25 cellular contexts compared by ENCODE assay signal in genomic region chr17:79425686-79426085, GRCh38.
DNase-seq lines count a peak whose midpoint lies in the region; ATAC-seq, FAIRE-seq and TF ChIP-seq lines count a peak whose summit lies in the region.
"Had no signal": no experiment of that assay in that cellular context is flagged by ENCODE, and none has a peak within 500 bp of the region (broad histone marks: within the 10 kb centered on the region; RNA-seq: fewer than 3 reads in every experiment).

No MANE protein-coding gene starts in this region.

- no peaks in the 10 kb centered on the region; a peak in 1 of 5 replicates for H3K9me3 Mint-ChIP-seq in H9
- no peaks in the 10 kb centered on the region for H3K9me3 Mint-ChIP-seq in stimulated activated effector memory CD8-positive, alpha-beta T cell treated with anti-CD3 and anti-CD28 coated beads, Interleukin-12 subunit alpha, Interleukin-12 subunit beta, amount 100 ng/mL, for 72 hours
- H3K9me3 Mint-ChIP-seq: CD4-positive, CD25-positive, alpha-beta regulatory T cell; CD8-positive, alpha-beta memory T cell had no signal

- H3K4me1 ChIP-seq in H9 (ENCODE audit: insufficient read depth, low read length), result no peaks in the 10 kb centered on the region
- no peaks in the 10 kb centered on the region for H3K4me1 ChIP-seq in kidney (ENCODE audit: control insufficient read depth in 1 of 2, insufficient read depth in 1 of 2, low read depth in 1 of 2, low read length in 2 of 2)
- H3K4me1 ChIP-seq: BE2C had no signal

- H4K91ac ChIP-seq in H9 (ENCODE audit: insufficient read length, low read depth, low read length), result no peak overlapping the region

- FAIRE-seq in kidney (lab: Jason Lieb, UNC), result no peak
- FAIRE-seq: A549, D721Med, GM12891, GM18507 had no signal

- TF ChIP-seq CTCF in H9 (conservative IDR thresholded peaks at IDR 0.05), result no peak
- TF ChIP-seq CTCF in kidney (IDR thresholded peaks at IDR 0.05; ENCODE audit: borderline replicate concordance, extremely low read depth, insufficient read depth), result no peak

- no peak overlapping the region; a peak in 1 of 5 replicates for H3K4me3 Mint-ChIP-seq in H9
- no peak overlapping the region for H3K4me3 Mint-ChIP-seq in stimulated activated effector memory CD8-positive, alpha-beta T cell treated with anti-CD3 and anti-CD28 coated beads, Interleukin-12 subunit alpha, Interleukin-12 subunit beta, amount 100 ng/mL, for 72 hours
- H3K4me3 Mint-ChIP-seq: CD8-positive, alpha-beta memory T cell had no signal

- H3K36me3 Mint-ChIP-seq in H9 (ENCODE audit: insufficient read depth in 1 of 3, low read depth in 3 of 3), result no peaks in the 10 kb centered on the region; a peak in 2 of 7 replicates
- H3K36me3 Mint-ChIP-seq in stimulated activated effector memory CD8-positive, alpha-beta T cell treated with anti-CD3 and anti-CD28 coated beads, Interleukin-12 subunit alpha, Interleukin-12 subunit beta, amount 100 ng/mL, for 72 hours, result no peaks in the 10 kb centered on the region
- H3K36me3 Mint-ChIP-seq: CD4-positive, CD25-positive, alpha-beta regulatory T cell; CD8-positive, alpha-beta memory T cell had no signal

- H3K79me1 ChIP-seq in H9 (ENCODE audit: insufficient read depth, low read depth, low read length, poor library complexity, severe bottlenecking), result no peaks in the 10 kb centered on the region

- H3K27ac Mint-ChIP-seq in H9, result 0 out of 7 replicates have a peak overlapping the region, but pooled peaks of 1 of the 3 experiments have one; percentile 64
- H3K27ac Mint-ChIP-seq in stimulated activated effector memory CD8-positive, alpha-beta T cell treated with anti-CD3 and anti-CD28 coated beads, Interleukin-12 subunit alpha, Interleukin-12 subunit beta, amount 100 ng/mL, for 72 hours, result peak overlapping the region; percentile 72
- H3K27ac Mint-ChIP-seq: CD4-positive, CD25-positive, alpha-beta regulatory T cell; CD8-positive, alpha-beta memory T cell had no signal

- H3K56ac ChIP-seq in H9 (ENCODE audit: insufficient read length, low read depth, low read length), result no peak overlapping the region

- H3K27me3 ChIP-seq in H9 (ENCODE audit: insufficient read depth, low read length), result no peaks in the 10 kb centered on the region

- H2AFZ ChIP-seq in H9 (ENCODE audit: low read length), result no peak overlapping the region

- H3K4me2 ChIP-seq in H9 (ENCODE audit: insufficient read depth, insufficient read length, low read length), result no peak overlapping the region

- H3K27ac ChIP-seq in H9 (ENCODE audit: insufficient read length, low read depth, low read length) (no peak overlapping the region), kidney (ENCODE audit: low read depth in 2 of 2, low read length in 2 of 2) (no peak overlapping the region)
- H3K27ac ChIP-seq: C4-2B had no signal

- ATAC-seq in Right ventricle myocardium inferior, result no peak
- no peak for ATAC-seq in stimulated activated effector memory CD8-positive, alpha-beta T cell treated with anti-CD3 and anti-CD28 coated beads, Interleukin-12 subunit alpha, Interleukin-12 subunit beta, amount 100 ng/mL, for 72 hours
- ATAC-seq: A549, HCT116 had no signal

- H4K5ac ChIP-seq in H9 (ENCODE audit: insufficient read length, low read depth, low read length), result no peak overlapping the region

- no peak overlapping the region for H3K4ac ChIP-seq in H9 (ENCODE audit: low read depth, low read length)

- no peak overlapping the region for H3K9ac ChIP-seq in H9 (ENCODE audit: extremely low read depth, insufficient read length, low read length)
- no peak overlapping the region for H3K9ac ChIP-seq in kidney (ENCODE audit: low read length in 2 of 2)

- no peaks in the 10 kb centered on the region for H3K23me2 ChIP-seq in H9 (ENCODE audit: insufficient read length, low read depth, low read length, poor library complexity, severe bottlenecking)

- H3K79me2 ChIP-seq in H9 (ENCODE audit: insufficient read depth, low read length), result no peaks in the 10 kb centered on the region

- H2AK5ac ChIP-seq in H9 (ENCODE audit: insufficient read length, low read length), result no peak overlapping the region

- H3K23ac ChIP-seq in H9 (ENCODE audit: insufficient read length, low read depth, low read length), result no peak overlapping the region

- no peak overlapping the region for H2BK120ac ChIP-seq in H9 (ENCODE audit: low read depth, low read length, poor library complexity, severe bottlenecking)

- H3K18ac ChIP-seq in H9 (ENCODE audit: insufficient read length, low read depth, low read length), result no peak overlapping the region

- no peaks in the 10 kb centered on the region for H4K20me1 ChIP-seq in H9 (ENCODE audit: control insufficient read depth, insufficient read depth, insufficient read length)

- DNase-seq in Right ventricle myocardium inferior (ENCODE audit: missing footprints) (peak; percentile 58), cardiac septum (ENCODE audit: low spot score) (no peak), H9 (no peak), kidney (peak; percentile 61), EL (no peak), RPMI8226 (no peak)
- DNase-seq in stimulated activated effector memory CD8-positive, alpha-beta T cell treated with anti-CD3 and anti-CD28 coated beads, Interleukin-12 subunit alpha, Interleukin-12 subunit beta, amount 100 ng/mL, for 72 hours (ENCODE audit: low spot score in 2 of 2), result no peak
- no peak for DNase-seq in stimulated activated naive CD4-positive, alpha-beta T cell (lab: John Stamatoyannopoulos, UW)
- DNase-seq: 8988T; ACHN; AML-193; BE2C; CD4-positive, CD25-positive, alpha-beta regulatory T cell; CD8-positive, alpha-beta memory T cell; DMS 273 treated with DMSO at 0.1 percent for 48 hours; DMS79; GF-D8; GOT3; H7 had no signal

- H4K8ac ChIP-seq in H9 (replicated peaks; ENCODE audit: insufficient read length, low read depth, low read length), result no peak overlapping the region

- no peak overlapping the region for H3T11ph ChIP-seq in H9 (ENCODE audit: low read length)

- WGBS in H9 (ENCODE audit: extremely low coverage, insufficient read length, low lambda C conversion rate), result no CpG with 5 or more reads among the region's 14 CpGs

- peaks cover 2 to 15% of the 10 kb centered on the region in 2 experiments; a peak in 3 of 4 replicates for H3K4me1 Mint-ChIP-seq in H9
- H3K4me1 Mint-ChIP-seq in stimulated activated effector memory CD8-positive, alpha-beta T cell treated with anti-CD3 and anti-CD28 coated beads, Interleukin-12 subunit alpha, Interleukin-12 subunit beta, amount 100 ng/mL, for 72 hours, result no peaks in the 10 kb centered on the region
- H3K4me1 Mint-ChIP-seq: CD4-positive, CD25-positive, alpha-beta regulatory T cell; CD8-positive, alpha-beta memory T cell had no signal

- H2BK5ac ChIP-seq in H9 (ENCODE audit: insufficient read length, low read length), result no peak overlapping the region

- no peaks in the 10 kb centered on the region for H3K36me3 ChIP-seq in kidney (ENCODE audit: control insufficient read depth in 1 of 2, insufficient read depth in 2 of 2, low read length in 2 of 2)
- H3K36me3 ChIP-seq: BE2C had no signal

- H3K27me3 Mint-ChIP-seq in H9 (ENCODE audit: low read depth), result peaks cover 6% of the 10 kb centered on the region

- H3K4me3 ChIP-seq in kidney (ENCODE audit: low read length in 2 of 2), result no peak overlapping the region
- H3K4me3 ChIP-seq: A549 had no signal

- no peak overlapping the region for H2BK15ac ChIP-seq in H9 (ENCODE audit: low read depth, low read length)

- H2BK12ac ChIP-seq in H9 (ENCODE audit: insufficient read length, low read depth, low read length), result no peak overlapping the region

- H3K14ac ChIP-seq in H9 (ENCODE audit: insufficient read depth, low read length), result peak overlapping the region; percentile 42; the same call in 1 of the 2 replicates

- H2BK20ac ChIP-seq in H9 (ENCODE audit: low read depth, low read length, poor library complexity, severe bottlenecking), result no peak overlapping the region

- intact Hi-C loops in Right ventricle myocardium inferior (cut with DNase I) (no loop called here), cardiac septum (cut with DNase I) (no loop called here), kidney (cut with DNase I) (no loop called here)

- H3K9me3 ChIP-seq in H9 (ENCODE audit: control insufficient read depth, low read depth, low read length), result no peaks in the 10 kb centered on the region
- H3K9me3 ChIP-seq in kidney (ENCODE audit: control insufficient read depth in 1 of 2, low read length in 2 of 2), result no peaks in the 10 kb centered on the region
- H3K9me3 ChIP-seq: A549, BE2C had no signal

Comparison
In these comparisons a context has a peak if more than half of its experiments do, and no peak if none do; other contexts are left out.
1. DNase-seq: peak in Right ventricle myocardium inferior (single experiment) and kidney (single experiment); none in cardiac septum (single experiment), H9 (single experiment), stimulated activated effector memory CD8-positive, alpha-beta T cell treated with anti-CD3 and anti-CD28 coated beads, Interleukin-12 subunit alpha, Interleukin-12 subunit beta, amount 100 ng/mL, for 72 hours (0 of 2), EL (single experiment), RPMI8226 (single experiment) and stimulated activated naive CD4-positive, alpha-beta T cell (0 of 6).